15 cellular contexts compared by ENCODE assay signal in genomic region chr9:91844170-91844569, GRCh38.
DNase-seq lines count a peak whose midpoint lies in the region; ATAC-seq and TF ChIP-seq lines count a peak whose summit lies in the region.
"Had no signal": no experiment of that assay in that cellular context is flagged by ENCODE, and none has a peak within 500 bp of the region (broad histone marks: within the 10 kb centered on the region; RNA-seq: fewer than 3 reads in every experiment).

No MANE protein-coding gene starts in this region.

- no peaks in the 10 kb centered on the region for H3K9me3 Mint-ChIP-seq in MCF 10A (ENCODE audit: unreplicated experiment)
- H3K9me3 Mint-ChIP-seq in nephron, result no peaks in the 10 kb centered on the region
- H3K9me3 Mint-ChIP-seq in T-helper 2 cell treated with Interferon-gamma antibody and Interleukin-4, amounts not matched to agents 5 μg/mL and 100 μg/mL, for 36 hours, result no peaks in the 10 kb centered on the region
- H3K9me3 Mint-ChIP-seq in natural killer cell treated with Interleukin-12 subunit alpha and Interleukin-12 subunit beta and Interleukin-15 and Interleukin-18, amount 100 ng/mL, for 72 hours, result no peaks in the 10 kb centered on the region
- H3K9me3 Mint-ChIP-seq: natural killer cell had no signal

- TF ChIP-seq POLR2A in breast epithelium (IDR thresholded peaks at IDR 0.05), result no peak
- TF ChIP-seq POLR2A in esophagus squamous epithelium (IDR thresholded peaks at IDR 0.05), result no peak

- H3K4me3 Mint-ChIP-seq in MCF 10A (ENCODE audit: unreplicated experiment) (no peak overlapping the region), nephron (peak overlapping the region; percentile 34 to 51 (median 42))
- H3K4me3 Mint-ChIP-seq in T-helper 2 cell treated with Interferon-gamma antibody and Interleukin-4, amounts not matched to agents 5 μg/mL and 100 μg/mL, for 36 hours, result no peak overlapping the region
- H3K4me3 Mint-ChIP-seq in natural killer cell treated with Interleukin-12 subunit alpha and Interleukin-12 subunit beta and Interleukin-15 and Interleukin-18, amount 100 ng/mL, for 72 hours, result no peak overlapping the region
- H3K4me3 Mint-ChIP-seq: natural killer cell had no signal

- TF ChIP-seq CTCF in breast epithelium (IDR thresholded peaks at IDR 0.05) (no peak), MCF 10A (IDR thresholded peaks at IDR 0.05; ENCODE audit: unreplicated experiment) (no peak), esophagus squamous epithelium (IDR thresholded peaks at IDR 0.05) (no peak), nephron (IDR thresholded peaks at IDR 0.05; ENCODE audit: unreplicated experiment in 3 of 3) (no peak)

- DNase-seq in breast epithelium (ENCODE audit: low spot score in 2 of 2) (peak in 1 of 2 donors; percentile 41), MCF 10A (ENCODE audit: unreplicated experiment) (no peak), esophagus squamous epithelium (lab: John Stamatoyannopoulos, UW) (no peak), iPS-NIHi7 (ENCODE audit: extremely low spot score) (no peak)
- no peak for DNase-seq in T-helper 2 cell treated with Interferon-gamma antibody and Interleukin-4, amounts not matched to agents 5 μg/mL and 100 μg/mL, for 36 hours (ENCODE audit: low spot score)
- no peak for DNase-seq in natural killer cell treated with Interleukin-12 subunit alpha and Interleukin-12 subunit beta and Interleukin-15 and Interleukin-18, amount 100 ng/mL, for 72 hours (ENCODE audit: low spot score)
- DNase-seq: activated naive CD4-positive, alpha-beta T cell; AML-193; dermis blood vessel endothelial cell; natural killer cell; NCI-H1105; OCI-M1; stimulated activated CD4-positive, alpha-beta T cell treated with anti-CD3 and anti-CD28 coated beads, Interleukin-4, amount 100 ng/mL, for 4 hours had no signal

- no peaks in the 10 kb centered on the region for H3K36me3 Mint-ChIP-seq in MCF 10A (ENCODE audit: insufficient read depth, unreplicated experiment)
- no peaks in the 10 kb centered on the region for H3K36me3 Mint-ChIP-seq in nephron (ENCODE audit: low read depth)
- H3K36me3 Mint-ChIP-seq in T-helper 2 cell treated with Interferon-gamma antibody and Interleukin-4, amounts not matched to agents 5 μg/mL and 100 μg/mL, for 36 hours (ENCODE audit: low read depth), result no peaks in the 10 kb centered on the region
- H3K36me3 Mint-ChIP-seq in natural killer cell treated with Interleukin-12 subunit alpha and Interleukin-12 subunit beta and Interleukin-15 and Interleukin-18, amount 100 ng/mL, for 72 hours, result no peaks in the 10 kb centered on the region
- H3K36me3 Mint-ChIP-seq: natural killer cell had no signal

- H3K4me3 ChIP-seq in breast epithelium, result peak overlapping the region in 1 of 3 donors; percentile 41
- H3K4me3 ChIP-seq in esophagus squamous epithelium, result peak overlapping the region in 1 of 4 donors; percentile 3
- H3K4me3 ChIP-seq in urinary bladder (ENCODE audit: low read depth, low read length), result no peak overlapping the region

- BruUV-seq in MCF 10A (replicated peaks; lab: Mats Ljungman, UMichigan), result no TSS peak

- H3K27me3 Mint-ChIP-seq in MCF 10A (ENCODE audit: insufficient read depth, unreplicated experiment) (peaks cover 25% of the 10 kb centered on the region), nephron (ENCODE audit: low read depth) (peaks cover 14% of the 10 kb centered on the region)
- peaks cover 28% of the 10 kb centered on the region for H3K27me3 Mint-ChIP-seq in T-helper 2 cell treated with Interferon-gamma antibody and Interleukin-4, amounts not matched to agents 5 μg/mL and 100 μg/mL, for 36 hours (ENCODE audit: low read depth)
- H3K27me3 Mint-ChIP-seq in natural killer cell treated with Interleukin-12 subunit alpha and Interleukin-12 subunit beta and Interleukin-15 and Interleukin-18, amount 100 ng/mL, for 72 hours, result peaks cover 22% of the 10 kb centered on the region in 2 donors

- no peaks in the 10 kb centered on the region for H3K4me1 ChIP-seq in breast epithelium
- peaks cover 0 to 52% (median 13%) of the 10 kb centered on the region in 3 donors for H3K4me1 ChIP-seq in esophagus squamous epithelium
- peaks cover 1% of the 10 kb centered on the region for H3K4me1 ChIP-seq in urinary bladder (ENCODE audit: insufficient read depth)

- H3K27me3 ChIP-seq in breast epithelium (no peaks in the 10 kb centered on the region), esophagus squamous epithelium (peaks cover 0 to 79% (median 0%) of the 10 kb centered on the region in 4 donors)

- POLR2A ChIA-PET in MCF 10A (lab: Yijun Ruan, JAX), result no interaction called here

- H3K27ac ChIP-seq in breast epithelium, result peak overlapping the region; percentile 25 to 43
- H3K27ac ChIP-seq in esophagus squamous epithelium, result peak overlapping the region; percentile 24 to 81 (median 48)
- H3K27ac ChIP-seq in urinary bladder (ENCODE audit: low read depth), result peak overlapping the region; percentile 44

- H3K4me1 Mint-ChIP-seq in MCF 10A (ENCODE audit: insufficient read depth, unreplicated experiment), result no peaks in the 10 kb centered on the region
- peaks cover 82% of the 10 kb centered on the region for H3K4me1 Mint-ChIP-seq in nephron
- H3K4me1 Mint-ChIP-seq in T-helper 2 cell treated with Interferon-gamma antibody and Interleukin-4, amounts not matched to agents 5 μg/mL and 100 μg/mL, for 36 hours (ENCODE audit: low read depth), result peaks cover 13% of the 10 kb centered on the region
- H3K4me1 Mint-ChIP-seq in natural killer cell treated with Interleukin-12 subunit alpha and Interleukin-12 subunit beta and Interleukin-15 and Interleukin-18, amount 100 ng/mL, for 72 hours (ENCODE audit: low read depth in 2 of 2), result peaks cover 4 to 5% of the 10 kb centered on the region in 2 donors

- ATAC-seq in natural killer cell treated with Interleukin-12 subunit alpha and Interleukin-12 subunit beta and Interleukin-15 and Interleukin-18, amount 100 ng/mL, for 72 hours, result no peak
- ATAC-seq: natural killer cell had no signal

- CTCF ChIA-PET in MCF 10A (lab: Yijun Ruan, JAX), result no interaction called here

- H3K27ac Mint-ChIP-seq in MCF 10A (ENCODE audit: low read depth, unreplicated experiment) (no peak overlapping the region), nephron (peak overlapping the region; percentile 94 to 96 (median 95))
- no peak overlapping the region for H3K27ac Mint-ChIP-seq in T-helper 2 cell treated with Interferon-gamma antibody and Interleukin-4, amounts not matched to agents 5 μg/mL and 100 μg/mL, for 36 hours
- no peak overlapping the region for H3K27ac Mint-ChIP-seq in natural killer cell treated with Interleukin-12 subunit alpha and Interleukin-12 subunit beta and Interleukin-15 and Interleukin-18, amount 100 ng/mL, for 72 hours
- H3K27ac Mint-ChIP-seq: natural killer cell had no signal

- H3K9me3 ChIP-seq in breast epithelium (no peaks in the 10 kb centered on the region), esophagus squamous epithelium (no peaks in the 10 kb centered on the region)

- WGBS in esophagus squamous epithelium, 2 donors, result 43 to 67% methylated on average over 3 to 9 of the region's 13 CpGs
- 26% methylated on average over 13 of the region's 13 CpGs for whole genome bisulfite sequencing in urinary bladder

- intact Hi-C loops in breast epithelium (cut with DNase I; ENCODE audit: low total_unique reads) (no loop called here), MCF 10A (cut with micrococcal nuclease) (no loop called here), esophagus squamous epithelium (cut with DNase I) (no loop called here)

- H3K36me3 ChIP-seq in breast epithelium, result no peaks in the 10 kb centered on the region
- H3K36me3 ChIP-seq in esophagus squamous epithelium, result no peaks in the 10 kb centered on the region
- H3K36me3 ChIP-seq in urinary bladder (ENCODE audit: insufficient read depth), result no peaks in the 10 kb centered on the region

Comparison
In these comparisons a context has a peak if more than half of its experiments do, and no peak if none do; other contexts are left out.
1. H3K27ac Mint-ChIP-seq: peak in nephron (3 of 3); none in MCF 10A (single experiment), T-helper 2 cell treated with Interferon-gamma antibody and Interleukin-4, amounts not matched to agents 5 μg/mL and 100 μg/mL, for 36 hours (single experiment) and natural killer cell treated with Interleukin-12 subunit alpha and Interleukin-12 subunit beta and Interleukin-15 and Interleukin-18, amount 100 ng/mL, for 72 hours (0 of 2).
2. H3K4me3 Mint-ChIP-seq: peak in nephron (3 of 3); none in MCF 10A (single experiment), T-helper 2 cell treated with Interferon-gamma antibody and Interleukin-4, amounts not matched to agents 5 μg/mL and 100 μg/mL, for 36 hours (single experiment) and natural killer cell treated with Interleukin-12 subunit alpha and Interleukin-12 subunit beta and Interleukin-15 and Interleukin-18, amount 100 ng/mL, for 72 hours (single experiment).
3. Peak in every context shown above with its lines, with median percentiles within 50 percentile points of each other: H3K27ac ChIP-seq.